1 cellular context compared by ENCODE assay signal in genomic region chr11:128513915-128514681, GRCh38.
TF ChIP-seq lines count a peak whose summit lies in the region.

No MANE protein-coding gene starts in this region.

TF ChIP-seq in WTC11, 78 proteins besides CTCF, POLR2A, EP300 and RAD21 (continued from another document):
- no peak for TF ChIP-seq AR (CRISPR knock-in tag; IDR thresholded peaks at IDR 0.05)
- no peak for TF ChIP-seq MYBL2 (CRISPR knock-in tag; IDR thresholded peaks at IDR 0.05)
- no peak for TF ChIP-seq ZMAT4 (CRISPR knock-in tag; IDR thresholded peaks at IDR 0.05)
TF ChIP-seq in WTC11: peak in this region for 0.
